In genomic region chr10:123551259-123551658, GRCh38 we compare ENCODE assay signal across 24 cellular contexts.
"Had no signal": no experiment of that assay in that cellular context is flagged by ENCODE, and none has a peak within 500 bp of the region (broad histone marks: within the 10 kb centered on the region; RNA-seq: fewer than 3 reads in every experiment).

No MANE protein-coding gene starts in this region.

- H3K9me3 Mint-ChIP-seq: activated naive CD8-positive, alpha-beta T cell treated with anti-CD3 and anti-CD28 coated beads, Interleukin-2, amount 10 ng/mL, durations not matched to agents 7 days and 5 days; activated T-helper 17 cell treated with anti-CD3 and anti-CD28 coated beads, Interleukin-2, amount 50 U/mL, for 72 hours; T-helper 1 cell treated with Interleukin-12 subunit alpha and Interleukin-12 subunit beta and Interleukin-4 antibody, amounts not matched to agents 30 μg/mL and 1 μg/mL, for 36 hours had no signal

- H3K4me3 Mint-ChIP-seq: activated naive CD8-positive, alpha-beta T cell treated with anti-CD3 and anti-CD28 coated beads, Interleukin-2, amount 10 ng/mL, durations not matched to agents 7 days and 5 days; activated T-helper 17 cell treated with anti-CD3 and anti-CD28 coated beads, Interleukin-2, amount 50 U/mL, for 72 hours; T-helper 1 cell treated with Interleukin-12 subunit alpha and Interleukin-12 subunit beta and Interleukin-4 antibody, amounts not matched to agents 30 μg/mL and 1 μg/mL, for 36 hours had no signal

- H3K4me1 ChIP-seq: adrenal gland, Peyer's patch had no signal

- H3K36me3 ChIP-seq: adrenal gland, Peyer's patch had no signal

- H3K4me3 ChIP-seq: adrenal gland, Peyer's patch had no signal

- H3K27me3 ChIP-seq: Peyer's patch had no signal

- H3K9me3 ChIP-seq: adrenal gland, Peyer's patch had no signal

- H3K4me1 Mint-ChIP-seq: activated naive CD8-positive, alpha-beta T cell treated with anti-CD3 and anti-CD28 coated beads, Interleukin-2, amount 10 ng/mL, durations not matched to agents 7 days and 5 days; activated T-helper 17 cell treated with anti-CD3 and anti-CD28 coated beads, Interleukin-2, amount 50 U/mL, for 72 hours had no signal

- H3K27ac ChIP-seq: adrenal gland, Peyer's patch, RWPE1 had no signal

- H3K36me3 Mint-ChIP-seq: activated naive CD8-positive, alpha-beta T cell treated with anti-CD3 and anti-CD28 coated beads, Interleukin-2, amount 10 ng/mL, durations not matched to agents 7 days and 5 days had no signal

- DNase-seq: activated CD4-positive, alpha-beta T cell treated with anti-CD3 and anti-CD28 coated beads for 48 hours; activated CD4-positive, alpha-beta T cell treated with anti-CD3 and anti-CD28 coated beads, Interleukin-2, amount 50 U/mL, for 4 hours; activated CD4-positive, CD25-positive, alpha-beta regulatory T cell treated with anti-CD3 and anti-CD28 coated beads, Interleukin-2, amount 50 U/mL, for 72 hours; activated gamma-delta T cell; activated naive CD4-positive, alpha-beta T cell treated with anti-CD3 and anti-CD28 coated beads, Interleukin-2, amount 50 U/mL, for 16 hours; activated naive CD8-positive, alpha-beta T cell treated with anti-CD3 and anti-CD28 coated beads, Interleukin-2, amount 10 ng/mL, durations not matched to agents 7 days and 5 days; activated T-cell treated with anti-CD3 and anti-CD28 coated beads for 4 hours; activated T-cell treated with anti-CD3 and anti-CD28 coated beads, Interleukin-2, amount 50 U/mL, for 48 hours; adrenal gland; anterior cingulate cortex; cerebellar nuclear complex; Karpas-422; MM.1S; NCI-H1105 treated with DMSO at 0.1 percent for 48 hours; NCI-H1436 treated with DMSO at 0.1 percent for 48 hours; NCI-H187; NCI-H2081; NCI-H510A treated with DMSO at 0.1 percent for 48 hours; NCI-H69; Peyer's patch; Right ventricle myocardium superior had no signal

- H3K27ac Mint-ChIP-seq: activated naive CD8-positive, alpha-beta T cell treated with anti-CD3 and anti-CD28 coated beads, Interleukin-2, amount 10 ng/mL, durations not matched to agents 7 days and 5 days; activated T-helper 17 cell treated with anti-CD3 and anti-CD28 coated beads, Interleukin-2, amount 50 U/mL, for 72 hours; T-helper 1 cell treated with Interleukin-12 subunit alpha and Interleukin-12 subunit beta and Interleukin-4 antibody, amounts not matched to agents 30 μg/mL and 1 μg/mL, for 36 hours had no signal
